In genomic region chr6:33276864-33277662, GRCh38 we compare ENCODE assay signal across 8 cellular contexts. TPM values are rescaled to one million over a fixed set of nuclear protein-coding genes. Genes with fewer than 3 reads are reported as not detected.
DNase-seq lines count a peak whose midpoint lies in the region; ATAC-seq, FAIRE-seq and TF ChIP-seq lines count a peak whose summit lies in the region.

A gene with protein sequence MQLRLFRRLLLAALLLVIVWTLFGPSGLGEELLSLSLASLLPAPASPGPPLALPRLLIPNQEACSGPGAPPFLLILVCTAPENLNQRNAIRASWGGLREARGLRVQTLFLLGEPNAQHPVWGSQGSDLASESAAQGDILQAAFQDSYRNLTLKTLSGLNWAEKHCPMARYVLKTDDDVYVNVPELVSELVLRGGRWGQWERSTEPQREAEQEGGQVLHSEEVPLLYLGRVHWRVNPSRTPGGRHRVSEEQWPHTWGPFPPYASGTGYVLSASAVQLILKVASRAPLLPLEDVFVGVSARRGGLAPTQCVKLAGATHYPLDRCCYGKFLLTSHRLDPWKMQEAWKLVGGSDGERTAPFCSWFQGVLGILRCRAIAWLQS (plus strand): TSS chr6:33277123. CDS start chr6:33277420, 297 bp downstream.

- peak within 1 kb of the TSS; percentile 92 for H3K4me3 Mint-ChIP-seq in activated B cell treated with CpG ODN at 0.5 μM for 24 hours

- H3K79me2 ChIP-seq in keratinocyte (ENCODE audit: control insufficient read depth, insufficient read depth, low read length) = peaks cover 39% of the 10 kb centered on the region

- FAIRE-seq in keratinocyte (lab: Jason Lieb, UNC) = no peak

- peak; percentile 89 for DNase-seq in GM13976 (ENCODE audit: low spot score)
- peak; percentile 59 to 83 for DNase-seq in NCI-H1930 (lab: John Stamatoyannopoulos, UW)
- peak; percentile 77 for DNase-seq in activated B cell treated with CpG ODN at 0.5 μM for 24 hours
- DNase-seq in central memory CD4-positive, alpha-beta T cell = peak; percentile 69
- no peak for DNase-seq in keratinocyte (ENCODE audit: low read depth, low spot score)
- DNase-seq in stimulated activated CD4-positive, alpha-beta T cell treated with anti-CD3 and anti-CD28 coated beads, Interleukin-15, amount 100 ng/mL, for 1 hour (ENCODE audit: low read depth in 1 of 2, low spot score in 1 of 2) = peak; percentile 43 to 68
- DNase-seq in NCI-H2171 treated with DMSO at 0.1 percent for 48 hours (lab: John Stamatoyannopoulos, UW) = no peak

- H3K4me1 Mint-ChIP-seq in activated B cell treated with CpG ODN at 0.5 μM for 24 hours = peaks cover 62% of the 10 kb centered on the region

- peaks cover 31% of the 10 kb centered on the region for H3K4me1 ChIP-seq in keratinocyte (ENCODE audit: control insufficient read depth, extremely low read depth, insufficient read depth, low read length)

- POLR2A ChIA-PET in activated B cell treated with CpG ODN at 0.5 μM for 24 hours (lab: Charles Lee) = interaction anchor here (0.5 to 4.2 kb wide), 33 partner anchors 9 to 1376 kb away, joined by 3 to 79 read pairs (median 7); partner anchors contain the start of genes CUTA, KIFC1, PBX2 and PFDN6

- intact Hi-C loops in activated B cell treated with CpG ODN at 0.5 μM for 24 hours (cut with micrococcal nuclease) = loop anchor here (1.0 to 2.0 kb wide), 6 partner anchors 12 to 294 kb away; partner anchors contain the start of genes KIFC1, PFDN6 and WDR46

- ATAC-seq in HG02588 (IDR thresholded peaks at IDR 0.05; ENCODE audit: unreplicated experiment) (peak; percentile 48), activated B cell treated with CpG ODN at 0.5 μM for 24 hours (ENCODE audit: low read depth) (peak; percentile 68)

- H3K4me2 ChIP-seq in keratinocyte (ENCODE audit: control insufficient read depth, extremely low read depth, insufficient read depth, low read depth, low read length) = peak within 1 kb of the TSS; percentile 78

- TF ChIP-seq CTCF in GM13976 (IDR thresholded peaks at IDR 0.05; ENCODE audit: borderline replicate concordance, control extremely low read depth, extremely low read depth, insufficient read depth, missing control alignments) (peak; percentile 66), activated B cell treated with CpG ODN at 0.5 μM for 24 hours (IDR thresholded peaks at IDR 0.05) (no peak), keratinocyte (optimal IDR thresholded peaks at IDR 0.05 in 1 of 3, IDR thresholded peaks at IDR 0.05 in 1 of 3, conservative IDR thresholded peaks at IDR 0.05 in 1 of 3; ENCODE audit: extremely low read depth in 1 of 3, insufficient read depth in 2 of 3, low read length in 3 of 3) (peak in 2 of 3 experiments; percentile 53 to 57)

- H3K9me3 Mint-ChIP-seq in activated B cell treated with CpG ODN at 0.5 μM for 24 hours = no peaks in the 10 kb centered on the region

- peaks cover 36% of the 10 kb centered on the region for H4K20me1 ChIP-seq in keratinocyte (ENCODE audit: control insufficient read depth, extremely low read depth, insufficient read depth, low read length)

- H3K27me3 ChIP-seq in keratinocyte (ENCODE audit: control insufficient read depth, extremely low read depth, insufficient read depth, low read length) = no peaks in the 10 kb centered on the region

- H3K36me3 Mint-ChIP-seq in activated B cell treated with CpG ODN at 0.5 μM for 24 hours (ENCODE audit: low read depth) = peaks cover 85% of the 10 kb centered on the region

- in situ Hi-C loops in GM13976 (cut with MboI; ENCODE audit: low sequenced_read_pairs, unreplicated experiment) = no loop called here

- H3K36me3 ChIP-seq in keratinocyte (ENCODE audit: control insufficient read depth in 2 of 2, extremely low read depth in 1 of 2, insufficient read depth in 2 of 2, low read length in 2 of 2) = peaks cover 34 to 54% of the 10 kb centered on the region in 2 experiments

- dilution Hi-C loops in keratinocyte (cut with MboI; ENCODE audit: extremely low pct_ligation_motif_present, low sequenced_read_pairs) = no loop called here

- CTCF ChIA-PET in activated B cell treated with CpG ODN at 0.5 μM for 24 hours (lab: Charles Lee) = interaction anchor here (0.8 to 2.5 kb wide), 13 partner anchors 10 to 309 kb away, joined by 3 to 21 read pairs (median 8); partner anchors contain the start of genes PFDN6, RGL2, WDR46 and ZBTB22

- H3K27ac ChIP-seq in keratinocyte (ENCODE audit: control insufficient read depth, insufficient read depth, low read length) = peak within 1 kb of the TSS; percentile 8

- peak within 1 kb of the TSS in 2 of 3 experiments; percentile 16 to 100 for H3K4me3 ChIP-seq in keratinocyte (ENCODE audit: control insufficient read depth in 2 of 3, extremely low read depth in 1 of 3, insufficient read depth in 2 of 3, low read depth in 1 of 3, low read length in 3 of 3)

- H2AFZ ChIP-seq in keratinocyte (ENCODE audit: control insufficient read depth, low read length) = no peak within 1 kb of the TSS

- peaks cover 2% of the 10 kb centered on the region for H3K9me1 ChIP-seq in keratinocyte (ENCODE audit: control insufficient read depth, extremely low read depth, insufficient read depth, low read length)

- peak within 1 kb of the TSS; percentile 57 for H3K9ac ChIP-seq in keratinocyte (ENCODE audit: control insufficient read depth, extremely low read depth, insufficient read depth, low read length)

- H3K27me3 Mint-ChIP-seq in activated B cell treated with CpG ODN at 0.5 μM for 24 hours = no peaks in the 10 kb centered on the region

- peak within 1 kb of the TSS; percentile 100 for H3K27ac Mint-ChIP-seq in activated B cell treated with CpG ODN at 0.5 μM for 24 hours

- no peaks in the 10 kb centered on the region for H3K9me3 ChIP-seq in keratinocyte (ENCODE audit: control insufficient read depth, low read depth, low read length)

RNA-seq across cellular contexts. Expression of the gene that starts here (rescaled TPM):
- total RNA-seq in activated B cell treated with CpG ODN at 0.5 μM for 24 hours = 19.1 and 19.4 TPM in 2 replicates
- polyA plus RNA-seq in keratinocyte = 0.31 to 0.61 TPM (median 0.49 TPM) in 3 replicates
- polyA plus RNA-seq in keratinocyte (2011; ENCODE audit: low read depth) = 1.6 TPM
- polyA plus RNA-seq in keratinocyte (2011; cell fraction: cytosol; rRNA removed) = 0.18 and 0.52 TPM in 2 replicates
- 0.23 and 0.42 TPM in 2 replicates for polyA plus RNA-seq in keratinocyte (2011; cell fraction: nucleus; rRNA removed)
- polyA plus RNA-seq in keratinocyte (2012; ENCODE audit: low replicate concordance) = 0.73 and 3.6 TPM in 2 replicates
- 0.19 to 0.82 TPM (median 0.66 TPM) in 3 replicates for polyA minus RNA-seq in keratinocyte
- not detected for polyA minus RNA-seq in keratinocyte (2011; cell fraction: cytosol; rRNA and poly(A)+ RNA removed)
- 0.78 and 0.95 TPM in 2 replicates for polyA minus RNA-seq in keratinocyte (2011; cell fraction: nucleus; rRNA and poly(A)+ RNA removed)

Comparison
In these comparisons a context has a peak if more than half of its experiments do, and no peak if none do; other contexts are left out.
1. DNase-seq: peak in GM13976 (single experiment), NCI-H1930 (2 of 2), activated B cell treated with CpG ODN at 0.5 μM for 24 hours (single experiment), central memory CD4-positive, alpha-beta T cell (single experiment) and stimulated activated CD4-positive, alpha-beta T cell treated with anti-CD3 and anti-CD28 coated beads, Interleukin-15, amount 100 ng/mL, for 1 hour (2 of 2); none in keratinocyte (single experiment) and NCI-H2171 treated with DMSO at 0.1 percent for 48 hours (single experiment).